Comparison of ENCODE assay signal across 13 cellular contexts in genomic region chr17:19720631-19721426, GRCh38. TPM values are rescaled to one million over a fixed set of nuclear protein-coding genes. Genes with fewer than 3 reads are reported as not detected.
DNase-seq lines count a peak whose midpoint lies in the region; ATAC-seq, FAIRE-seq and TF ChIP-seq lines count a peak whose summit lies in the region.
"Had no signal": no experiment of that assay in that cellular context is flagged by ENCODE, and none has a peak within 500 bp of the region (broad histone marks: within the 10 kb centered on the region; RNA-seq: fewer than 3 reads in every experiment).

No MANE protein-coding gene starts in this region.

- POLR2A ChIA-PET in HepG2 (lab: Yijun Ruan, JAX): interaction anchor here (0.9 to 1.9 kb wide), 3 partner anchors 10 to 73 kb away, joined by 3 to 7 read pairs (median 4); partner anchors contain the start of gene ALDH3A2

- TF ChIP-seq CTCF in HepG2 (CRISPR knock-in tag; IDR thresholded peaks at IDR 0.05) (0 out of 2 replicates have a peak, but pooled peaks have one; percentile 27), transverse colon (IDR thresholded peaks at IDR 0.05) (no peak), spleen (IDR thresholded peaks at IDR 0.05 in 8 of 11, conservative IDR thresholded peaks at IDR 0.05 in 3 of 11) (no peak)

- WGBS in HepG2 (ENCODE audit: low lambda C conversion rate): 13% methylated on average over 6 of the region's 9 CpGs
- 17 to 47% methylated on average over 1 to 9 of the region's 9 CpGs for WGBS in transverse colon (ENCODE audit: low coverage in 1 of 2), 2 donors
- 52 to 66% (median 56%) methylated on average over 8 to 9 of the region's 9 CpGs for WGBS in spleen, 5 donors

- peak overlapping the region; percentile 51 for H3K27ac ChIP-seq in HepG2 (ENCODE audit: extremely low read length, insufficient read depth, low read length)
- peak overlapping the region in 3 of 4 donors; percentile 14 to 42 (median 23) for H3K27ac ChIP-seq in transverse colon
- H3K27ac ChIP-seq in spleen: no peak overlapping the region
- H3K27ac ChIP-seq: KMS-11 had no signal

- DNase-seq in activated T-cell treated with anti-CD3 and anti-CD28 coated beads, Interleukin-2, amount 50 U/mL, for 4 hours: peak; percentile 3
- DNase-seq in activated T-cell treated with anti-CD3 and anti-CD28 coated beads, Interleukin-2, amount 50 U/mL, for 48 hours: no peak
- DNase-seq in SHP77 (lab: John Stamatoyannopoulos, UW) (peak; percentile 58 to 59), HepG2 (ENCODE audit: low spot score) (peak; percentile 68), transverse colon (peak; percentile 75), dermis blood vessel endothelial cell (no peak), spleen (no peak)
- DNase-seq: head of caudate nucleus, NCI-H2107, occipital lobe, T-helper 9 cell had no signal

- H3K36me3 ChIP-seq in HepG2 (replicated peaks in 1 of 2; ENCODE audit: control insufficient read depth in 1 of 2, insufficient read depth in 2 of 2, low read length in 2 of 2) (no peaks in the 10 kb centered on the region), transverse colon (no peaks in the 10 kb centered on the region), spleen (no peaks in the 10 kb centered on the region)

- no peaks in the 10 kb centered on the region for H3K9me3 Mint-ChIP-seq in activated T-cell treated with anti-CD3 and anti-CD28 coated beads, Interleukin-2, amount 50 U/mL, for 4 hours

- no peaks in the 10 kb centered on the region for H3K36me3 Mint-ChIP-seq in activated T-cell treated with anti-CD3 and anti-CD28 coated beads, Interleukin-2, amount 50 U/mL, for 4 hours (ENCODE audit: insufficient read depth)

- H3K9me3 ChIP-seq in HepG2 (ENCODE audit: low read length) (no peaks in the 10 kb centered on the region), transverse colon (no peaks in the 10 kb centered on the region), spleen (no peaks in the 10 kb centered on the region)

- H3K4me3 ChIP-seq in HepG2 (replicated peaks in 1 of 3; ENCODE audit: insufficient read depth in 1 of 3, low read depth in 2 of 3, low read length in 3 of 3): peak overlapping the region in 1 of 3 experiments; percentile 32; a peak in 2 of 6 replicates
- no peak overlapping the region for H3K4me3 ChIP-seq in transverse colon
- no peak overlapping the region for H3K4me3 ChIP-seq in spleen

- in situ Hi-C loops in HepG2 (cut with HindIII; ENCODE audit: extremely low pct_ligation_motif_present, low pct_unique_long_range_greater_than_20kb) (loop anchor here (25.0 kb wide), 1 partner anchor 209 kb away; no protein-coding TSS in a partner anchor), transverse colon (cut with MboI; ENCODE audit: low pct_ligation_motif_present in 1 of 4, low pct_unique_long_range_greater_than_20kb in 1 of 4, low sequenced_read_pairs in 3 of 4) (no loop called here)

- TF ChIP-seq POLR2A in HepG2 (IDR thresholded peaks at IDR 0.05; ENCODE audit: insufficient read depth in 1 of 2, low read depth in 2 of 2, low read length in 2 of 2) (no peak), transverse colon (IDR thresholded peaks at IDR 0.05) (no peak), spleen (IDR thresholded peaks at IDR 0.05) (no peak)

- TF ChIP-seq EP300 in HepG2 (IDR thresholded peaks at IDR 0.05; ENCODE audit: low read depth in 2 of 2, low read length in 2 of 2) (peak in 1 of 2 experiments; percentile 72; a peak in 1 of 4 replicates), HepG2 (CRISPR knock-in tag; IDR thresholded peaks at IDR 0.05; ENCODE audit: borderline replicate concordance) (no peak), transverse colon (IDR thresholded peaks at IDR 0.05; ENCODE audit: low read depth) (no peak)

- H4K20me1 ChIP-seq in HepG2 (ENCODE audit: insufficient read depth, low read length): no peaks in the 10 kb centered on the region

- ATAC-seq in activated T-cell treated with anti-CD3 and anti-CD28 coated beads, Interleukin-2, amount 50 U/mL, for 4 hours: no peak
- ATAC-seq in HepG2: peak; percentile 67
- ATAC-seq in GM18870 (IDR thresholded peaks at IDR 0.05; ENCODE audit: unreplicated experiment): no peak

- H3K9ac ChIP-seq in HepG2 (ENCODE audit: insufficient read depth, low read depth, low read length): no peak overlapping the region; the same call in 1 of the 2 replicates
- H3K9ac ChIP-seq: KMS-11 had no signal

- CTCF ChIA-PET in HepG2 (lab: Yijun Ruan, JAX; ENCODE audit: low intra/inter-chr PET ratio, low total read pairs): interaction anchor here (1.0 kb wide), 1 partner anchor 42 kb away, joined by 3 read pairs; no protein-coding TSS in a partner anchor

- peak overlapping the region; percentile 57 for H3K4me2 ChIP-seq in HepG2 (ENCODE audit: low read depth, low read length)
- H3K4me2 ChIP-seq: KMS-11 had no signal

- peak; percentile 93 for FAIRE-seq in HepG2 (lab: Jason Lieb, UNC)

- H3K4me1 ChIP-seq in HepG2 (ENCODE audit: insufficient read depth, low read length) (peaks cover 63% of the 10 kb centered on the region), transverse colon (peaks cover 7 to 44% (median 29%) of the 10 kb centered on the region in 4 donors), spleen (peaks cover 6 to 35% (median 20%) of the 10 kb centered on the region in 6 donors)

- no peaks in the 10 kb centered on the region for H3K79me2 ChIP-seq in HepG2 (ENCODE audit: insufficient read depth, low read length)

- intact Hi-C loops in HepG2 (cut with micrococcal nuclease; ENCODE audit: unreplicated experiment): loop anchor here (10.0 kb wide), 1 partner anchor 76 kb away; the partner anchor contains the start of gene ALDH3A2
- intact Hi-C loops in transverse colon (cut with DNase I; ENCODE audit: low total_unique reads): no loop called here
- intact Hi-C loops in spleen (cut with DNase I; ENCODE audit: low total_unique reads): no loop called here

- TF ChIP-seq RAD21 in HepG2 (CRISPR knock-in tag; IDR thresholded peaks at IDR 0.05): no peak

- H3K27me3 Mint-ChIP-seq in activated T-cell treated with anti-CD3 and anti-CD28 coated beads, Interleukin-2, amount 50 U/mL, for 4 hours (ENCODE audit: low read depth): no peaks in the 10 kb centered on the region

- peaks cover 0 to 2% of the 10 kb centered on the region in 2 experiments; a peak in 1 of 5 replicates for H3K27me3 ChIP-seq in HepG2 (ENCODE audit: control insufficient read depth in 1 of 2, insufficient read depth in 2 of 2, low read length in 2 of 2)
- no peaks in the 10 kb centered on the region for H3K27me3 ChIP-seq in transverse colon
- no peaks in the 10 kb centered on the region for H3K27me3 ChIP-seq in spleen (replicated peaks in 1 of 7)

- no TSS peak for BruUV-seq in HepG2 (replicated peaks; lab: Mats Ljungman, UMichigan)

- H3K4me3 Mint-ChIP-seq in activated T-cell treated with anti-CD3 and anti-CD28 coated beads, Interleukin-2, amount 50 U/mL, for 4 hours: no peak overlapping the region

- H3K4me1 Mint-ChIP-seq in activated T-cell treated with anti-CD3 and anti-CD28 coated beads, Interleukin-2, amount 50 U/mL, for 4 hours (ENCODE audit: low read depth): peaks cover 19% of the 10 kb centered on the region

- H2AFZ ChIP-seq in HepG2 (ENCODE audit: low read length): no peak overlapping the region

RNA-seq across cellular contexts. Expression of gene SLC47A2, which starts 4.4 kb away (rescaled TPM):
- not detected for total RNA-seq in activated T-cell treated with anti-CD3 and anti-CD28 coated beads, Interleukin-2, amount 50 U/mL, for 4 hours
- total RNA-seq in HepG2 (2016; rRNA removed; fragmentation: Illumina TruSeq; extraction: Trizol) (0.04 TPM in 1 of 2 replicates, not detected in the other), transverse colon (1 to 10 TPM in 1 of 4 donors, under 1 TPM in 2, not detected in 1; 0.27 to 1.1 (median 0.32) TPM), dermis blood vessel endothelial cell (not detected in 2 replicates), spleen (not detected)
- not detected in 2 replicates for total RNA-seq in HepG2 (2016; cell fraction: cytosol; rRNA removed; fragmentation: Illumina TruSeq; extraction: Trizol; ENCODE audit: low read depth)
- 0.04 TPM in 1 of 2 replicates, not detected in the other for total RNA-seq in HepG2 (2016; cell fraction: insoluble cytoplasmic fraction; rRNA removed; fragmentation: Illumina TruSeq; extraction: Trizol)
- total RNA-seq in HepG2 (2016; cell fraction: membrane; rRNA removed; fragmentation: Illumina TruSeq; extraction: Trizol): 0.06 TPM in 1 of 2 replicates, not detected in the other
- total RNA-seq in HepG2 (2016; cell fraction: nucleus; rRNA removed; fragmentation: Illumina TruSeq; extraction: Trizol): 0.25 TPM in 1 of 2 replicates, not detected in the other
- polyA plus RNA-seq in HepG2 (2011; rRNA removed) (not detected in 2 replicates), spleen (under 1 TPM in 1 of 3 donors, not detected in 2; 0.03 TPM)
- polyA plus RNA-seq in HepG2 (2011; cell fraction: cytosol; rRNA removed): not detected in 2 replicates
- not detected in 2 replicates for polyA plus RNA-seq in HepG2 (2011; cell fraction: nucleus; rRNA removed)
- polyA plus RNA-seq in HepG2 (2012): 0.07 and 0.17 TPM in 2 replicates
- not detected in 2 replicates for polyA plus RNA-seq in HepG2 (2016; cell fraction: cytosol; fragmentation: Illumina TruSeq; extraction: Trizol; ENCODE audit: low read depth)
- not detected in 2 replicates for polyA plus RNA-seq in HepG2 (2016; cell fraction: insoluble cytoplasmic fraction; fragmentation: Illumina TruSeq; extraction: Trizol; ENCODE audit: low read depth)
- polyA plus RNA-seq in HepG2 (2016; cell fraction: membrane; fragmentation: Illumina TruSeq; extraction: Trizol; ENCODE audit: low read depth): not detected in 2 replicates
- not detected in 2 replicates for polyA plus RNA-seq in HepG2 (2016; cell fraction: nucleus; fragmentation: Illumina TruSeq; extraction: Trizol; ENCODE audit: insufficient read depth, low read depth)
- 0.21 TPM in 1 of 2 replicates, not detected in the other for polyA minus RNA-seq in HepG2 (2011; rRNA and poly(A)+ RNA removed; ENCODE audit: low replicate concordance)
- polyA minus RNA-seq in HepG2 (2011; cell fraction: cytosol; rRNA and poly(A)+ RNA removed): not detected in 2 replicates
- not detected in 2 replicates for polyA minus RNA-seq in HepG2 (2011; cell fraction: nucleus; rRNA and poly(A)+ RNA removed)

RNA-seq across cellular contexts. Expression of gene ALDH3A1, which starts 27.3 kb away (rescaled TPM):
- not detected for total RNA-seq in activated T-cell treated with anti-CD3 and anti-CD28 coated beads, Interleukin-2, amount 50 U/mL, for 4 hours
- total RNA-seq in HepG2 (2016; rRNA removed; fragmentation: Illumina TruSeq; extraction: Trizol): 0.45 and 0.62 TPM in 2 replicates
- total RNA-seq in HepG2 (2016; cell fraction: cytosol; rRNA removed; fragmentation: Illumina TruSeq; extraction: Trizol; ENCODE audit: low read depth): 0.18 and 0.61 TPM in 2 replicates
- total RNA-seq in HepG2 (2016; cell fraction: insoluble cytoplasmic fraction; rRNA removed; fragmentation: Illumina TruSeq; extraction: Trizol): 0.50 and 0.65 TPM in 2 replicates
- 0.38 and 0.49 TPM in 2 replicates for total RNA-seq in HepG2 (2016; cell fraction: membrane; rRNA removed; fragmentation: Illumina TruSeq; extraction: Trizol)
- total RNA-seq in HepG2 (2016; cell fraction: nucleus; rRNA removed; fragmentation: Illumina TruSeq; extraction: Trizol): 0.25 and 0.50 TPM in 2 replicates
- 0.07 and 0.29 TPM in 2 replicates for polyA plus RNA-seq in HepG2 (2011; rRNA removed)
- polyA plus RNA-seq in HepG2 (2011; cell fraction: cytosol; rRNA removed): 0.09 TPM in 1 of 2 replicates, not detected in the other
- 0.11 and 0.19 TPM in 2 replicates for polyA plus RNA-seq in HepG2 (2011; cell fraction: nucleus; rRNA removed)
- 0.08 and 0.13 TPM in 2 replicates for polyA plus RNA-seq in HepG2 (2012)
- 0.10 and 0.26 TPM in 2 replicates for polyA plus RNA-seq in HepG2 (2016; cell fraction: cytosol; fragmentation: Illumina TruSeq; extraction: Trizol; ENCODE audit: low read depth)
- 0.56 and 0.68 TPM in 2 replicates for polyA plus RNA-seq in HepG2 (2016; cell fraction: insoluble cytoplasmic fraction; fragmentation: Illumina TruSeq; extraction: Trizol; ENCODE audit: low read depth)
- 0.30 and 0.86 TPM in 2 replicates for polyA plus RNA-seq in HepG2 (2016; cell fraction: membrane; fragmentation: Illumina TruSeq; extraction: Trizol; ENCODE audit: low read depth)
- polyA plus RNA-seq in HepG2 (2016; cell fraction: nucleus; fragmentation: Illumina TruSeq; extraction: Trizol; ENCODE audit: insufficient read depth, low read depth): 0.92 and 2.1 TPM in 2 replicates
- 10.9 TPM in 1 of 2 replicates, not detected in the other for polyA minus RNA-seq in HepG2 (2011; rRNA and poly(A)+ RNA removed; ENCODE audit: low replicate concordance)
- not detected in 2 replicates for polyA minus RNA-seq in HepG2 (2011; cell fraction: cytosol; rRNA and poly(A)+ RNA removed)
- polyA minus RNA-seq in HepG2 (2011; cell fraction: nucleus; rRNA and poly(A)+ RNA removed): not detected in 2 replicates
- total RNA-seq in transverse colon: 10 to 100 TPM in 1 of 4 donors, 1 to 10 TPM in 3; 1.2 to 15.3 (median 3.4) TPM
- 0.85 and 0.93 TPM in 2 replicates for total RNA-seq in dermis blood vessel endothelial cell
- 10 to 100 TPM in 1 of 7 donors, 1 to 10 TPM in 2, under 1 TPM in 3, not detected in 1; 0.54 to 16.1 (median 0.90) TPM for total RNA-seq in spleen
- 1 to 10 TPM in 1 of 3 donors, under 1 TPM in 2; 0.36 to 1.2 (median 0.52) TPM for polyA plus RNA-seq in spleen

Comparison
In these comparisons a context has a peak if more than half of its experiments do, and no peak if none do; other contexts are left out.
1. DNase-seq: peak in activated T-cell treated with anti-CD3 and anti-CD28 coated beads, Interleukin-2, amount 50 U/mL, for 4 hours (single experiment), SHP77 (2 of 2), HepG2 (single experiment) and transverse colon (single experiment); none in activated T-cell treated with anti-CD3 and anti-CD28 coated beads, Interleukin-2, amount 50 U/mL, for 48 hours (0 of 2), dermis blood vessel endothelial cell (single experiment) and spleen (single experiment).
2. H3K27ac ChIP-seq: peak in HepG2 (single experiment) and transverse colon (3 of 4); none in spleen (0 of 8).